8 cellular contexts compared by ENCODE assay signal in the genomic region with DNA sequence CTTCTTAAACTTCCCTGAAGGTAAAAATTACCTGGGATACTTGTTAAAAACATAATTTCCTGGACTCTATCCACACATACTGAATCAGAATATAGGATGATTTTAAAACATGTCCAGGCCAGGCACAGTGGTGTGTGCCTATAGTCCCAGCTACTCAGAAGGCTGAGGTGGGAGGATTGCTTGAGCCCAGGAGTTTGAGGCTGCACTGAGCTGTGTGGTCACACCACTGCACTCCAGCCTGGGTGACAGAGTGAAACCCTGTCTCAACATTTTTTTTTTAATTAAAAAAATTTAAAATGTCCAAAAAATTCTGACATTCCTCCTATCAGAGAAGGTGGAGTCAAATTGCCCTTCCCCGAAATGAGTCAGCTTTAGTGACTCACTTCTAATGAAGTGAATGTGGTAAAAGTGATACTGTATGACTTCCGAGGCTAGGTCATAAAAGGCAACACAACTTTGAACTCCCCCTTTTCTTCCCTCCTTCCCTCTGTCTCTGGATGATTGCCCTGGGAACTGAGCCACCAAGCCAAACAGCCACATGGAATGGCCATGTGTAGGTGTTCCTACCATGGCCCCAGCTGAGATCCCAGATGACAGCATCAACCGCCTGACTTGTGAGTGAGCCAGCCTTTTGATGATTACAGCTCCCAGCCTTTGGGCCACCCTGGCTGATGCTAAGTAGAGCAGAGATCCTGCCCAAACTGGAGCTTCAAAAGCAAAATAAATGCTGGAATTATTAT. TPM values are rescaled to one million over a fixed set of nuclear protein-coding genes. Genes with fewer than 3 reads are reported as not detected.
DNase-seq lines count a peak whose midpoint lies in the region; ATAC-seq lines count a peak whose summit lies in the region.

No MANE protein-coding gene starts in this region.

- DNase-seq in HPDE6-E6E7 (ENCODE audit: extremely low spot score) (peak; percentile 65), cardiac septum (ENCODE audit: low spot score) (peak; percentile 88), midbrain (lab: John Stamatoyannopoulos, UW) (no peak), NCI-H1436 (lab: John Stamatoyannopoulos, UW) (no peak)
- DNase-seq in activated CD8-positive, alpha-beta memory T cell treated with anti-CD3 and anti-CD28 coated beads, Interleukin-2, amount 50 U/mL, for 48 hours, result peak; percentile 76
- peak; percentile 72 for DNase-seq in stimulated activated CD4-positive, alpha-beta T cell treated with anti-CD3 and anti-CD28 coated beads, Interleukin-15, amount 100 ng/mL, for 24 hours

- intact Hi-C loops in cardiac septum (cut with DNase I), result loop anchor here (5.0 kb wide), 1 partner anchor 60 kb away; no protein-coding TSS in a partner anchor

- ATAC-seq in GM18502 (IDR thresholded peaks at IDR 0.05; ENCODE audit: poor library complexity, unreplicated experiment) (peak; percentile 55), HG03280 (IDR thresholded peaks at IDR 0.05; ENCODE audit: unreplicated experiment) (no peak)

RNA-seq across cellular contexts. Expression of a gene that starts 36.3 kb away (rescaled TPM):
- total RNA-seq in cardiac septum, result 24.3 TPM

Comparison
In these comparisons a context has a peak if more than half of its experiments do, and no peak if none do; other contexts are left out.
1. DNase-seq: peak in HPDE6-E6E7 (single experiment), activated CD8-positive, alpha-beta memory T cell treated with anti-CD3 and anti-CD28 coated beads, Interleukin-2, amount 50 U/mL, for 48 hours (single experiment), cardiac septum (single experiment) and stimulated activated CD4-positive, alpha-beta T cell treated with anti-CD3 and anti-CD28 coated beads, Interleukin-15, amount 100 ng/mL, for 24 hours (single experiment); none in midbrain (single experiment) and NCI-H1436 (single experiment).